26 cellular contexts compared by ENCODE assay signal in genomic region chr1:24097663-24098062, GRCh38. TPM values are rescaled to one million over a fixed set of nuclear protein-coding genes. Genes with fewer than 3 reads are reported as not detected.
"Had no signal": no experiment of that assay in that cellular context is flagged by ENCODE, and none has a peak within 500 bp of the region (broad histone marks: within the 10 kb centered on the region; RNA-seq: fewer than 3 reads in every experiment).

No MANE protein-coding gene starts in this region.

- H3K9me3 Mint-ChIP-seq: activated naive CD4-positive, alpha-beta T cell treated with anti-CD3 and anti-CD28 coated beads, Interleukin-2, amount 50 U/mL, for 24 hours; activated T-cell treated with anti-CD3 and anti-CD28 coated beads, Interleukin-2, amount 50 U/mL, for 24 hours; activated T-helper 1 cell treated with anti-CD3 and anti-CD28 coated beads, Interleukin-12 subunit alpha, Interleukin-12 subunit beta, Interleukin-2, Interleukin-4 antibody, amounts not matched to agents 30 ng/mL and 10 ng/mL and 1 ng/mL, durations not matched to agents 14 hours and 24 hours and 36 hours; WTC11 had no signal

- H3K27me3 Mint-ChIP-seq: activated naive CD4-positive, alpha-beta T cell treated with anti-CD3 and anti-CD28 coated beads, Interleukin-2, amount 50 U/mL, for 24 hours; activated T-cell treated with anti-CD3 and anti-CD28 coated beads, Interleukin-2, amount 50 U/mL, for 24 hours had no signal

- H3K27ac ChIP-seq: breast epithelium, Peyer's patch had no signal

- H3K4me3 Mint-ChIP-seq: activated CD8-positive, alpha-beta memory T cell treated with anti-CD3 and anti-CD28 coated beads, Interleukin-2, amount 10 ng/mL, durations not matched to agents 7 days and 5 days; activated CD8-positive, alpha-beta T cell treated with anti-CD3 and anti-CD28 coated beads, Interleukin-2, amount 10 ng/mL, durations not matched to agents 7 days and 5 days; activated naive CD4-positive, alpha-beta T cell treated with anti-CD3 and anti-CD28 coated beads, Interleukin-2, amount 50 U/mL, for 24 hours; activated T-cell treated with anti-CD3 and anti-CD28 coated beads, Interleukin-2, amount 50 U/mL, for 24 hours; activated T-helper 1 cell treated with anti-CD3 and anti-CD28 coated beads, Interleukin-12 subunit alpha, Interleukin-12 subunit beta, Interleukin-2, Interleukin-4 antibody, amounts not matched to agents 30 ng/mL and 10 ng/mL and 1 ng/mL, durations not matched to agents 14 hours and 24 hours and 36 hours; T-helper 17 cell; WTC11 had no signal

- H3K36me3 Mint-ChIP-seq: activated CD8-positive, alpha-beta memory T cell treated with anti-CD3 and anti-CD28 coated beads, Interleukin-2, amount 10 ng/mL, durations not matched to agents 7 days and 5 days; activated naive CD4-positive, alpha-beta T cell treated with anti-CD3 and anti-CD28 coated beads, Interleukin-2, amount 50 U/mL, for 24 hours; WTC11 had no signal

- H3K4me1 ChIP-seq: breast epithelium had no signal

- ATAC-seq: activated CD8-positive, alpha-beta memory T cell treated with anti-CD3 and anti-CD28 coated beads, Interleukin-2, amount 10 ng/mL, durations not matched to agents 7 days and 5 days; activated CD8-positive, alpha-beta T cell treated with anti-CD3 and anti-CD28 coated beads, Interleukin-2, amount 10 ng/mL, durations not matched to agents 7 days and 5 days; T-helper 17 cell; WTC11 had no signal

- H3K9me3 ChIP-seq: breast epithelium, Peyer's patch had no signal

- H3K36me3 ChIP-seq: breast epithelium, Peyer's patch had no signal

- H3K27me3 ChIP-seq: breast epithelium, Peyer's patch had no signal

- H3K4me3 ChIP-seq: breast epithelium, Peyer's patch had no signal

- DNase-seq: activated CD4-positive, alpha-beta T cell treated with anti-CD3 and anti-CD28 coated beads for 48 hours; activated CD4-positive, alpha-beta T cell treated with anti-CD3 and anti-CD28 coated beads, Interleukin-2, amount 50 U/mL, for 4 hours; activated CD4-positive, CD25-positive, alpha-beta regulatory T cell treated with anti-CD3 and anti-CD28 coated beads, Interleukin-2, amount 50 U/mL, for 72 hours; activated CD8-positive, alpha-beta memory T cell treated with anti-CD3 and anti-CD28 coated beads, Interleukin-2, amount 10 ng/mL, durations not matched to agents 7 days and 5 days; activated CD8-positive, alpha-beta T cell treated with anti-CD3 and anti-CD28 coated beads, Interleukin-2, amount 10 ng/mL, durations not matched to agents 7 days and 5 days; activated effector memory CD4-positive, alpha-beta T cell treated with Interleukin-2 at 50 U/mL for 16 hours; activated naive CD4-positive, alpha-beta T cell; activated T-cell treated with anti-CD3 and anti-CD28 coated beads, Interleukin-2, amount 50 U/mL, for 24 hours; aorta; Karpas-422; MM.1S; NCI-H1105; NCI-H1436; NCI-H1694 treated with DMSO at 0.1 percent for 48 hours; NCI-H2029 treated with DMSO at 0.1 percent for 48 hours; NCI-H345; NCI-H510A; NCI-H69; Peyer's patch; SHP77 treated with DMSO at 0.1 percent for 48 hours; T-helper 17 cell; T-helper 9 cell had no signal

- H3K4me1 Mint-ChIP-seq: activated CD8-positive, alpha-beta memory T cell treated with anti-CD3 and anti-CD28 coated beads, Interleukin-2, amount 10 ng/mL, durations not matched to agents 7 days and 5 days; activated naive CD4-positive, alpha-beta T cell treated with anti-CD3 and anti-CD28 coated beads, Interleukin-2, amount 50 U/mL, for 24 hours; T-helper 17 cell had no signal

- H3K27ac Mint-ChIP-seq: activated CD8-positive, alpha-beta memory T cell treated with anti-CD3 and anti-CD28 coated beads, Interleukin-2, amount 10 ng/mL, durations not matched to agents 7 days and 5 days; activated CD8-positive, alpha-beta T cell treated with anti-CD3 and anti-CD28 coated beads, Interleukin-2, amount 10 ng/mL, durations not matched to agents 7 days and 5 days; activated naive CD4-positive, alpha-beta T cell treated with anti-CD3 and anti-CD28 coated beads, Interleukin-2, amount 50 U/mL, for 24 hours; activated T-cell treated with anti-CD3 and anti-CD28 coated beads, Interleukin-2, amount 50 U/mL, for 24 hours; activated T-helper 1 cell treated with anti-CD3 and anti-CD28 coated beads, Interleukin-12 subunit alpha, Interleukin-12 subunit beta, Interleukin-2, Interleukin-4 antibody, amounts not matched to agents 30 ng/mL and 10 ng/mL and 1 ng/mL, durations not matched to agents 14 hours and 24 hours and 36 hours; T-helper 17 cell; WTC11 had no signal

RNA-seq across cellular contexts. Expression of gene MYOM3, which starts 14.3 kb away (rescaled TPM):
- total RNA-seq: activated CD8-positive, alpha-beta memory T cell treated with anti-CD3 and anti-CD28 coated beads, Interleukin-2, amount 10 ng/mL, durations not matched to agents 7 days and 5 days; activated CD8-positive, alpha-beta T cell treated with anti-CD3 and anti-CD28 coated beads, Interleukin-2, amount 10 ng/mL, durations not matched to agents 7 days and 5 days; activated T-helper 1 cell treated with anti-CD3 and anti-CD28 coated beads, Interleukin-12 subunit alpha, Interleukin-12 subunit beta, Interleukin-2, Interleukin-4 antibody, amounts not matched to agents 30 ng/mL and 10 ng/mL and 1 ng/mL, durations not matched to agents 14 hours and 24 hours and 36 hours; T-helper 17 cell had no signal

RNA-seq across cellular contexts. Expression of gene IL22RA1, which starts 45.3 kb away (rescaled TPM):
- total RNA-seq: activated CD8-positive, alpha-beta T cell treated with anti-CD3 and anti-CD28 coated beads, Interleukin-2, amount 10 ng/mL, durations not matched to agents 7 days and 5 days; activated T-helper 1 cell treated with anti-CD3 and anti-CD28 coated beads, Interleukin-12 subunit alpha, Interleukin-12 subunit beta, Interleukin-2, Interleukin-4 antibody, amounts not matched to agents 30 ng/mL and 10 ng/mL and 1 ng/mL, durations not matched to agents 14 hours and 24 hours and 36 hours; T-helper 17 cell had no signal
